14 cellular contexts compared by ENCODE assay signal in the genomic region with DNA sequence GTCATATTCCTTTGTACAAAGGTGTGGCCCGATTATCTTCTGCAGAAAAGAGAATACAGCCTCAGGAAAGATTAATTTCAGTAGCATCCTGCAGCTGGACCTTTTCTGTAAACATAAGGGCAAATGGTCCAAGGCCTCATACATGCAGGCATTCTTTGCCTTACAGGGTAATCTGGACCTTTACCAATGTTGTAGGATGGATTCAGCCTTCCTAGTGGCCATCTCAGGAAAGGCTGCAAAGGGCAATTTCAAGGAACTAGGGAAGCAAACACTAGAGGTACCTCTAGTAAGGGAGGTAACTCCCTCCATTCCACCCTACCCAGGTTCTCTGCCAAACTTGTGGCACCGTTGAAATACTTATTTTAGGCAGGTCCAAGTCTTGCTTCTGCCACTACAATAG. TPM values are rescaled to one million over a fixed set of nuclear protein-coding genes. Genes with fewer than 3 reads are reported as not detected.
DNase-seq lines count a peak whose midpoint lies in the region; ATAC-seq and TF ChIP-seq lines count a peak whose summit lies in the region.
"Had no signal": no experiment of that assay in that cellular context is flagged by ENCODE, and none has a peak within 500 bp of the region (broad histone marks: within the 10 kb centered on the region; RNA-seq: fewer than 3 reads in every experiment).

No MANE protein-coding gene starts in this region.

- no peak overlapping the region for H3K4me3 ChIP-seq in epithelial cell of esophagus (ENCODE audit: low read length)
- H3K4me3 ChIP-seq in retinal pigment epithelial cell (ENCODE audit: low read length) = no peak overlapping the region

- ATAC-seq in GM18861 (IDR thresholded peaks at IDR 0.05; ENCODE audit: unreplicated experiment) = peak; percentile 53
- no peak for ATAC-seq in left ventricle myocardium superior
- ATAC-seq: CD8-positive, alpha-beta T cell had no signal

- DNase-seq in NCI-H146 (lab: John Stamatoyannopoulos, UW) = peak; percentile 54
- DNase-seq in epithelial cell of esophagus (ENCODE audit: low read depth) = no peak
- DNase-seq in retinal pigment epithelial cell (ENCODE audit: low read depth) = no peak
- DNase-seq in GM10266 (ENCODE audit: extremely low spot score) = no peak
- no peak for DNase-seq in left ventricle myocardium superior
- no peak for DNase-seq in T-helper 1 cell
- DNase-seq: CD8-positive, alpha-beta T cell; NCI-H1694; NCI-H2107; NCI-H82; RPMI8226 had no signal

- TF ChIP-seq CTCF in epithelial cell of esophagus (IDR thresholded peaks at IDR 0.05; ENCODE audit: insufficient read depth, low read depth, low read length, missing control alignments) (peak; percentile 20), retinal pigment epithelial cell (conservative IDR thresholded peaks at IDR 0.05; ENCODE audit: low read depth, low read length) (peak; percentile 18), GM10266 (IDR thresholded peaks at IDR 0.05; ENCODE audit: control insufficient read depth, insufficient read depth, low read depth, missing control alignments) (no peak)

- intact Hi-C loops in left ventricle myocardium superior (cut with micrococcal nuclease) = no loop called here

RNA-seq across cellular contexts. Expression of a gene that starts 43.0 kb away (rescaled TPM):
- total RNA-seq in left ventricle myocardium superior = not detected
- total RNA-seq: CD8-positive, alpha-beta T cell; Daoy; HT1080 had no signal
